ENCODE assay signal across 8 cellular contexts in genomic region chr11:85685131-85685819, GRCh38. TPM values are rescaled to one million over a fixed set of nuclear protein-coding genes. Genes with fewer than 3 reads are reported as not detected.
DNase-seq lines count a peak whose midpoint lies in the region; ATAC-seq, FAIRE-seq and TF ChIP-seq lines count a peak whose summit lies in the region.
"Had no signal": no experiment of that assay in that cellular context is flagged by ENCODE, and none has a peak within 500 bp of the region (broad histone marks: within the 10 kb centered on the region; RNA-seq: fewer than 3 reads in every experiment).

No MANE protein-coding gene starts in this region.

- no peaks in the 10 kb centered on the region for H4K20me1 ChIP-seq in mammary epithelial cell (ENCODE audit: insufficient read depth, low read length)

- peak; percentile 69 for ATAC-seq in aorta (ENCODE audit: low FRiP score)

- H3K4me1 ChIP-seq in breast epithelium (no peaks in the 10 kb centered on the region), mammary epithelial cell (ENCODE audit: insufficient read depth, low read length) (no peaks in the 10 kb centered on the region), kidney (ENCODE audit: control insufficient read depth in 1 of 2, insufficient read depth in 1 of 2, low read depth in 1 of 2, low read length in 2 of 2) (peaks cover 0 to 17% of the 10 kb centered on the region in 2 donors), aorta (ENCODE audit: control insufficient read depth in 1 of 2, insufficient read depth in 2 of 2, low read length in 2 of 2) (no peaks in the 10 kb centered on the region)

- no TSS peak for BruUV-seq in mammary epithelial cell (replicated peaks; lab: Mats Ljungman, UMichigan)

- peak overlapping the region; percentile 71 to 75 for H3K27ac ChIP-seq in breast epithelium
- H3K27ac ChIP-seq in mammary epithelial cell (ENCODE audit: insufficient read depth, low read depth, low read length): no peak overlapping the region
- H3K27ac ChIP-seq in kidney (ENCODE audit: low read depth in 2 of 2, low read length in 2 of 2): peak overlapping the region in 1 of 2 donors; percentile 51
- H3K27ac ChIP-seq in aorta (ENCODE audit: low read depth in 1 of 2, low read length in 2 of 2): peak overlapping the region in 1 of 2 donors; percentile 30
- H3K27ac ChIP-seq: C4-2B had no signal

- DNase-seq in breast epithelium (ENCODE audit: low spot score in 2 of 2): no peak
- DNase-seq in mammary epithelial cell: no peak
- peak; percentile 68 for DNase-seq in kidney
- DNase-seq in aorta: peak; percentile 38 to 68
- DNase-seq in AG20443 (ENCODE audit: low spot score): no peak
- DNase-seq in activated CD8-positive, alpha-beta memory T cell treated with anti-CD3 and anti-CD28 coated beads for 24 hours: no peak
- DNase-seq: activated effector memory CD4-positive, alpha-beta T cell treated with Interleukin-2 at 50 U/mL for 16 hours had no signal

- no peak for TF ChIP-seq POLR2A in breast epithelium (IDR thresholded peaks at IDR 0.05)

- H3K9me3 ChIP-seq in breast epithelium (no peaks in the 10 kb centered on the region), mammary epithelial cell (replicated peaks; ENCODE audit: insufficient read depth, low read length) (no peaks in the 10 kb centered on the region), kidney (ENCODE audit: control insufficient read depth in 1 of 2, low read length in 2 of 2) (no peaks in the 10 kb centered on the region), aorta (ENCODE audit: control insufficient read depth, low read length) (no peaks in the 10 kb centered on the region)

- in situ Hi-C loops in mammary epithelial cell (cut with MboI; ENCODE audit: low sequenced_read_pairs in 2 of 2): no loop called here

- CTCF ChIA-PET in mammary epithelial cell (lab: Charles Lee; ENCODE audit: low non-redundant PET): no interaction called here

- 86% methylated on average over 13 of the region's 15 CpGs for WGBS in mammary epithelial cell (ENCODE audit: low coverage, missing lambda C conversion rate)
- WGBS in aorta, 2 donors: 57 to 58% methylated on average over 15 of the region's 15 CpGs

- H3K9ac ChIP-seq in mammary epithelial cell (ENCODE audit: insufficient read depth, low read length) (no peak overlapping the region), kidney (ENCODE audit: low read length in 2 of 2) (peak overlapping the region in 1 of 2 donors; percentile 74)

- H3K4me3 ChIP-seq in breast epithelium (peak overlapping the region; percentile 38 to 59 (median 49)), mammary epithelial cell (replicated peaks in 1 of 3; ENCODE audit: insufficient read depth in 1 of 3, low read depth in 2 of 3, low read length in 3 of 3) (no peak overlapping the region), kidney (ENCODE audit: low read length in 2 of 2) (peak overlapping the region; percentile 64 to 70), aorta (ENCODE audit: low read length in 2 of 2) (peak overlapping the region; percentile 16 to 21)

- no peaks in the 10 kb centered on the region for H3K27me3 ChIP-seq in breast epithelium
- no peaks in the 10 kb centered on the region for H3K27me3 ChIP-seq in mammary epithelial cell (ENCODE audit: insufficient read depth, low read length)
- no peaks in the 10 kb centered on the region for H3K27me3 ChIP-seq in aorta (ENCODE audit: control insufficient read depth in 1 of 2, insufficient read depth in 2 of 2, low read length in 1 of 2)

- intact Hi-C loops in breast epithelium (cut with DNase I; ENCODE audit: low total_unique reads) (no loop called here), mammary epithelial cell (cut with micrococcal nuclease) (no loop called here), kidney (cut with DNase I) (no loop called here), aorta (cut with DNase I) (no loop called here)

- no peak overlapping the region for H3K4me2 ChIP-seq in mammary epithelial cell (ENCODE audit: insufficient read depth, low read depth, low read length)

- no peak overlapping the region for H2AFZ ChIP-seq in mammary epithelial cell (ENCODE audit: low read depth, low read length)

- no peaks in the 10 kb centered on the region for H3K79me2 ChIP-seq in mammary epithelial cell (ENCODE audit: insufficient read depth, low read length)

- H3K36me3 ChIP-seq in breast epithelium (no peaks in the 10 kb centered on the region), mammary epithelial cell (ENCODE audit: insufficient read depth, low read length) (no peaks in the 10 kb centered on the region), kidney (ENCODE audit: control insufficient read depth in 1 of 2, insufficient read depth in 2 of 2, low read length in 2 of 2) (peaks cover 0 to under 1% of the 10 kb centered on the region in 2 donors), aorta (ENCODE audit: control insufficient read depth in 1 of 2, insufficient read depth in 2 of 2, low read length in 1 of 2) (no peaks in the 10 kb centered on the region)

- TF ChIP-seq CTCF in breast epithelium (IDR thresholded peaks at IDR 0.05) (no peak), mammary epithelial cell (conservative IDR thresholded peaks at IDR 0.05 in 1 of 2, IDR thresholded peaks at IDR 0.05 in 1 of 2; ENCODE audit: extremely low read depth in 1 of 2, insufficient read depth in 1 of 2, low read depth in 1 of 2, low read length in 2 of 2) (no peak), kidney (IDR thresholded peaks at IDR 0.05; ENCODE audit: borderline replicate concordance, extremely low read depth, insufficient read depth) (no peak)

- no peak for FAIRE-seq in kidney (lab: Jason Lieb, UNC)

- dilution Hi-C loops in mammary epithelial cell (cut with HindIII; ENCODE audit: low sequenced_read_pairs): loop anchor here (5.0 kb wide), 1 partner anchor 72 kb away; no protein-coding TSS in a partner anchor

RNA-seq across cellular contexts. Expression of gene CCDC89, which starts 0.7 kb away (rescaled TPM):
- 1 to 10 TPM; 1.6 to 2.6 (median 2.6) TPM for total RNA-seq in breast epithelium
- total RNA-seq in mammary epithelial cell: 1 to 10 TPM in 1 of 2 donors, under 1 TPM in 1; 0.56 to 2.0 TPM
- not detected for polyA plus RNA-seq in mammary epithelial cell
- not detected for polyA minus RNA-seq in mammary epithelial cell
- 3.7 TPM for total RNA-seq in kidney
- polyA plus RNA-seq in kidney (ENCODE audit: insufficient read depth, low read depth, low replicate concordance): 2.7 TPM
- 1 to 10 TPM; 1.1 to 1.9 TPM for total RNA-seq in aorta
- 1 to 10 TPM; 1.6 TPM for polyA plus RNA-seq in aorta

RNA-seq across cellular contexts. Expression of gene CREBZF, which starts 20.3 kb away (rescaled TPM):
- total RNA-seq in breast epithelium (100 to 1,000 TPM in 2 of 3 donors, 10 to 100 TPM in 1; 49.6 to 120 (median 107) TPM), mammary epithelial cell (10 to 100 TPM; 26.1 to 30.2 TPM), kidney (44.7 TPM), aorta (10 to 100 TPM; 44.5 to 59.1 TPM)
- polyA plus RNA-seq in mammary epithelial cell (8.7 TPM), kidney (ENCODE audit: insufficient read depth, low read depth, low replicate concordance) (15.2 TPM), aorta (10 to 100 TPM; 19.5 to 69.2 TPM)
- polyA minus RNA-seq in mammary epithelial cell: 12.3 TPM

RNA-seq across cellular contexts. Expression of gene TMEM126A, which starts 37.5 kb away (rescaled TPM):
- total RNA-seq in breast epithelium (10 to 100 TPM; 18.6 to 33.9 (median 23.9) TPM), mammary epithelial cell (10 to 100 TPM; 21.5 to 28.1 TPM), kidney (20.3 TPM), aorta (10 to 100 TPM; 19.9 to 23.9 TPM)
- polyA plus RNA-seq in mammary epithelial cell (30.2 TPM), kidney (ENCODE audit: insufficient read depth, low read depth, low replicate concordance) (63.8 TPM), aorta (10 to 100 TPM; 45.8 to 58.4 TPM)
- 7.3 TPM for polyA minus RNA-seq in mammary epithelial cell

RNA-seq across cellular contexts. Expression of gene TMEM126B, which starts 56.9 kb away (rescaled TPM):
- total RNA-seq in breast epithelium (10 to 100 TPM; 41.1 to 50.5 (median 47.0) TPM), mammary epithelial cell (10 to 100 TPM; 36.0 to 46.1 TPM), kidney (51.5 TPM), aorta (10 to 100 TPM; 39.7 to 40.5 TPM)
- polyA plus RNA-seq in mammary epithelial cell (40.3 TPM), kidney (ENCODE audit: insufficient read depth, low read depth, low replicate concordance) (54.7 TPM), aorta (100 to 1,000 TPM in 1 of 2 donors, 10 to 100 TPM in 1; 63.3 to 116 TPM)
- polyA minus RNA-seq in mammary epithelial cell: 29.4 TPM

RNA-seq across cellular contexts. Expression of gene DLG2, which starts 58.1 kb away (rescaled TPM):
- total RNA-seq in breast epithelium: 10 to 100 TPM in 1 of 3 donors, 1 to 10 TPM in 2; 4.3 to 12.3 (median 6.9) TPM
- 1 to 10 TPM in 1 of 2 donors, under 1 TPM in 1; 0.92 to 1.8 TPM for total RNA-seq in mammary epithelial cell
- 0.24 TPM for polyA plus RNA-seq in mammary epithelial cell
- not detected for polyA minus RNA-seq in mammary epithelial cell
- 7.2 TPM for total RNA-seq in kidney
- 2.9 TPM for polyA plus RNA-seq in kidney (ENCODE audit: insufficient read depth, low read depth, low replicate concordance)
- total RNA-seq in aorta: 10 to 100 TPM; 19.4 to 23.3 TPM
- polyA plus RNA-seq in aorta: 1 to 10 TPM; 1.3 to 2.4 TPM

Comparison
In these comparisons a context has a peak if more than half of its experiments do, and no peak if none do; other contexts are left out.
1. H3K4me3 ChIP-seq: peak in breast epithelium (3 of 3), kidney (2 of 2) and aorta (2 of 2); none in mammary epithelial cell (0 of 3).
2. DNase-seq: peak in kidney (single experiment) and aorta (2 of 2); none in breast epithelium (0 of 2), mammary epithelial cell (single experiment), AG20443 (single experiment) and activated CD8-positive, alpha-beta memory T cell treated with anti-CD3 and anti-CD28 coated beads for 24 hours (single experiment).